In genomic region chr12:113260127-113260526, GRCh38 we compare ENCODE assay signal across 9 cellular contexts. TPM values are rescaled to one million over a fixed set of nuclear protein-coding genes. Genes with fewer than 3 reads are reported as not detected.
A peak's percentile ranks its signal among the peaks of the same experiment; 100 is the strongest.
DNase-seq lines count a peak whose midpoint lies in the region; ATAC-seq and TF ChIP-seq lines count a peak whose summit lies in the region.
"Had no signal": no experiment of that assay in that cellular context is flagged by ENCODE, and none has a peak within 500 bp of the region (broad histone marks: within the 10 kb centered on the region; RNA-seq: fewer than 3 reads in every experiment).

No MANE protein-coding gene starts in this region.

- peaks cover 13% of the 10 kb centered on the region for H3K36me3 Mint-ChIP-seq in CD8-positive, alpha-beta T cell
- H3K36me3 Mint-ChIP-seq in progenitor cell of endocrine pancreas (ENCODE audit: insufficient read depth), result peaks cover 1% of the 10 kb centered on the region

- H4K91ac ChIP-seq in neuronal stem cell (ENCODE audit: low read depth, low read length, poor library complexity), result no peak overlapping the region

- H3K9ac ChIP-seq in neuronal stem cell (ENCODE audit: low read depth, low read length, poor library complexity), result no peak overlapping the region

- no peaks in the 10 kb centered on the region for H3K27me3 Mint-ChIP-seq in CD8-positive, alpha-beta T cell (ENCODE audit: low read depth)
- no peaks in the 10 kb centered on the region for H3K27me3 Mint-ChIP-seq in progenitor cell of endocrine pancreas

- H3K27ac Mint-ChIP-seq in CD8-positive, alpha-beta T cell, result peak overlapping the region; percentile 89
- H3K27ac Mint-ChIP-seq in progenitor cell of endocrine pancreas, result peak overlapping the region; percentile 90

- POLR2A ChIA-PET in CD8-positive, alpha-beta T cell (lab: Charles Lee), result no interaction called here
- POLR2A ChIA-PET in GM10248 (lab: Yijun Ruan, JAX), result no interaction called here

- no peaks in the 10 kb centered on the region for H3K27me3 ChIP-seq in CD8-positive, alpha-beta T cell (ENCODE audit: insufficient read depth, low read length)
- no peaks in the 10 kb centered on the region for H3K27me3 ChIP-seq in esophagus (ENCODE audit: control insufficient read depth in 1 of 2, insufficient read depth in 2 of 2, low read length in 2 of 2)
- no peaks in the 10 kb centered on the region for H3K27me3 ChIP-seq in neuronal stem cell (ENCODE audit: control insufficient read depth in 3 of 3, insufficient read depth in 3 of 3, low read depth in 1 of 3, low read length in 3 of 3)

- TF ChIP-seq CTCF in CD8-positive, alpha-beta T cell (IDR thresholded peaks at IDR 0.05), result no peak
- TF ChIP-seq CTCF in progenitor cell of endocrine pancreas (IDR thresholded peaks at IDR 0.05; ENCODE audit: unreplicated experiment), result no peak
- TF ChIP-seq CTCF in GM10248 (IDR thresholded peaks at IDR 0.05; ENCODE audit: control extremely low read depth, extremely low read depth, low read depth, missing control alignments), result no peak

- no peak overlapping the region for H3K4ac ChIP-seq in neuronal stem cell (ENCODE audit: low read length)

- DNase-seq in CD8-positive, alpha-beta T cell, result no peak
- DNase-seq in NCI-H69 (lab: John Stamatoyannopoulos, UW) (peak; percentile 83), progenitor cell of endocrine pancreas (ENCODE audit: low spot score, unreplicated experiment) (no peak), GM10248 (ENCODE audit: extremely low spot score) (no peak), neuronal stem cell (ENCODE audit: low spot score) (no peak), T1000 (lab: John Stamatoyannopoulos, UW) (no peak)
- no peak for DNase-seq in activated T-cell treated with anti-CD3 and anti-CD28 coated beads, Interleukin-2, amount 50 U/mL, for 48 hours
- DNase-seq: activated naive CD4-positive, alpha-beta T cell had no signal

- H3K4me3 ChIP-seq in CD8-positive, alpha-beta T cell (ENCODE audit: low read depth, low read length), result no peak overlapping the region
- H3K4me3 ChIP-seq in esophagus (ENCODE audit: low read depth in 1 of 2, low read length in 2 of 2) (no peak overlapping the region), neuronal stem cell (ENCODE audit: low read length in 2 of 2) (no peak overlapping the region)

- no peak overlapping the region for H2BK12ac ChIP-seq in neuronal stem cell (ENCODE audit: low read length)

- no peak overlapping the region for H3K14ac ChIP-seq in neuronal stem cell (ENCODE audit: low read length)

- H3K79me1 ChIP-seq in neuronal stem cell (ENCODE audit: low read depth, low read length), result no peaks in the 10 kb centered on the region

- H3K4me1 ChIP-seq in CD8-positive, alpha-beta T cell (ENCODE audit: insufficient read depth, low read length), result peaks cover 24% of the 10 kb centered on the region
- H3K4me1 ChIP-seq in esophagus (ENCODE audit: control insufficient read depth in 2 of 2, insufficient read depth in 2 of 2, low read length in 1 of 2) (peaks cover 3 to 6% of the 10 kb centered on the region in 2 donors), neuronal stem cell (ENCODE audit: control insufficient read depth in 2 of 2, insufficient read depth in 1 of 2, low read depth in 1 of 2, low read length in 2 of 2) (peaks cover 2% of the 10 kb centered on the region in 2 donors)

- H2BK15ac ChIP-seq in neuronal stem cell (ENCODE audit: low read length), result no peak overlapping the region

- no peaks in the 10 kb centered on the region for H3K9me3 Mint-ChIP-seq in CD8-positive, alpha-beta T cell
- H3K9me3 Mint-ChIP-seq in progenitor cell of endocrine pancreas (ENCODE audit: low read depth), result no peaks in the 10 kb centered on the region

- no peak for ATAC-seq in CD8-positive, alpha-beta T cell

- H4K8ac ChIP-seq in neuronal stem cell (ENCODE audit: low read depth, low read length), result no peak overlapping the region

- no peak overlapping the region for H3K18ac ChIP-seq in neuronal stem cell (ENCODE audit: low read length)

- CTCF ChIA-PET in CD8-positive, alpha-beta T cell (lab: Charles Lee), result interaction anchor here (0.7 to 1.3 kb wide), 3 partner anchors 11 to 1351 kb away, joined by 3 to 4 read pairs (median 4); no protein-coding TSS in a partner anchor
- CTCF ChIA-PET in GM10248 (lab: Yijun Ruan, JAX), result interaction anchor here (1.2 to 1.5 kb wide), 2 partner anchors 11 to 72 kb away, joined by 3 to 4 read pairs; no protein-coding TSS in a partner anchor

- peak overlapping the region; percentile 32 for H3K4me3 Mint-ChIP-seq in CD8-positive, alpha-beta T cell
- no peak overlapping the region for H3K4me3 Mint-ChIP-seq in progenitor cell of endocrine pancreas (ENCODE audit: low read depth)

- no peak overlapping the region for H2AFZ ChIP-seq in neuronal stem cell (ENCODE audit: low read length)

- no peak overlapping the region for H2BK120ac ChIP-seq in neuronal stem cell (ENCODE audit: low read depth, low read length)

- no peak overlapping the region for H3K23ac ChIP-seq in neuronal stem cell (ENCODE audit: low read depth, low read length, poor library complexity)

- peaks cover 34% of the 10 kb centered on the region for H3K4me1 Mint-ChIP-seq in CD8-positive, alpha-beta T cell (ENCODE audit: low read depth)
- peaks cover 16% of the 10 kb centered on the region for H3K4me1 Mint-ChIP-seq in progenitor cell of endocrine pancreas (ENCODE audit: low read depth)

- H2BK5ac ChIP-seq in neuronal stem cell (ENCODE audit: low read length), result no peak overlapping the region

- H3K36me3 ChIP-seq in CD8-positive, alpha-beta T cell (ENCODE audit: insufficient read depth, low read length), result no peaks in the 10 kb centered on the region
- H3K36me3 ChIP-seq in esophagus (ENCODE audit: control insufficient read depth in 2 of 2, insufficient read depth in 2 of 2, low read length in 1 of 2), result peaks cover 0 to 9% of the 10 kb centered on the region in 2 donors
- no peaks in the 10 kb centered on the region for H3K36me3 ChIP-seq in neuronal stem cell (replicated peaks in 1 of 2; ENCODE audit: control insufficient read depth in 2 of 2, insufficient read depth in 2 of 2, low read length in 2 of 2)

- 64 to 77% methylated on average over 5 of the region's 5 CpGs for WGBS in esophagus, 2 donors
- WGBS in neuronal stem cell (ENCODE audit: extremely low coverage in 2 of 2, insufficient read length in 2 of 2, insufficient replicate concordance in 1 of 2), 2 donors, result no CpG with 5 or more reads among the region's 5 CpGs

- H2AK5ac ChIP-seq in neuronal stem cell (ENCODE audit: low read depth, low read length), result no peak overlapping the region

- no peak overlapping the region for H3K27ac ChIP-seq in CD8-positive, alpha-beta T cell (ENCODE audit: low read depth, low read length)
- peak overlapping the region; percentile 25 to 65 for H3K27ac ChIP-seq in esophagus (ENCODE audit: low read depth in 2 of 2, low read length in 1 of 2)
- no peak overlapping the region for H3K27ac ChIP-seq in neuronal stem cell (replicated peaks; ENCODE audit: low read length)

- H3K9me3 ChIP-seq in CD8-positive, alpha-beta T cell (ENCODE audit: low read length), result no peaks in the 10 kb centered on the region
- H3K9me3 ChIP-seq in esophagus (ENCODE audit: control insufficient read depth in 2 of 2, insufficient read depth in 1 of 2, low read depth in 1 of 2, low read length in 1 of 2), result no peaks in the 10 kb centered on the region
- no peaks in the 10 kb centered on the region for H3K9me3 ChIP-seq in neuronal stem cell (replicated peaks in 1 of 2; ENCODE audit: control insufficient read depth in 2 of 2, insufficient read depth in 1 of 2, low read depth in 1 of 2, low read length in 2 of 2)

- intact Hi-C loops in CD8-positive, alpha-beta T cell (cut with DNase I, micrococcal nuclease), result no loop called here

- no peak overlapping the region for H3K4me2 ChIP-seq in neuronal stem cell (ENCODE audit: insufficient read depth, low read length, poor library complexity, severe bottlenecking)

RNA-seq across cellular contexts. Expression of gene TPCN1, which starts 38.9 kb away (rescaled TPM):
- total RNA-seq in CD8-positive, alpha-beta T cell, result 10 to 100 TPM; 32.8 to 37.0 TPM
- polyA plus RNA-seq in esophagus, result 10 to 100 TPM; 30.9 to 57.6 TPM
- 32.1 and 34.1 TPM in 2 replicates for total RNA-seq in progenitor cell of endocrine pancreas
- polyA plus RNA-seq in neuronal stem cell (2013, experiment 1 of 2), result 11.5 TPM
- 10.7 TPM for polyA plus RNA-seq in neuronal stem cell (2013, experiment 2 of 2)

Comparison
In these comparisons a context has a peak if more than half of its experiments do, and no peak if none do; other contexts are left out.
1. H3K27ac ChIP-seq: peak in esophagus (2 of 2); none in CD8-positive, alpha-beta T cell (single experiment) and neuronal stem cell (single experiment).